Comparison of ENCODE assay signal across 1 cellular context in the genomic region with DNA sequence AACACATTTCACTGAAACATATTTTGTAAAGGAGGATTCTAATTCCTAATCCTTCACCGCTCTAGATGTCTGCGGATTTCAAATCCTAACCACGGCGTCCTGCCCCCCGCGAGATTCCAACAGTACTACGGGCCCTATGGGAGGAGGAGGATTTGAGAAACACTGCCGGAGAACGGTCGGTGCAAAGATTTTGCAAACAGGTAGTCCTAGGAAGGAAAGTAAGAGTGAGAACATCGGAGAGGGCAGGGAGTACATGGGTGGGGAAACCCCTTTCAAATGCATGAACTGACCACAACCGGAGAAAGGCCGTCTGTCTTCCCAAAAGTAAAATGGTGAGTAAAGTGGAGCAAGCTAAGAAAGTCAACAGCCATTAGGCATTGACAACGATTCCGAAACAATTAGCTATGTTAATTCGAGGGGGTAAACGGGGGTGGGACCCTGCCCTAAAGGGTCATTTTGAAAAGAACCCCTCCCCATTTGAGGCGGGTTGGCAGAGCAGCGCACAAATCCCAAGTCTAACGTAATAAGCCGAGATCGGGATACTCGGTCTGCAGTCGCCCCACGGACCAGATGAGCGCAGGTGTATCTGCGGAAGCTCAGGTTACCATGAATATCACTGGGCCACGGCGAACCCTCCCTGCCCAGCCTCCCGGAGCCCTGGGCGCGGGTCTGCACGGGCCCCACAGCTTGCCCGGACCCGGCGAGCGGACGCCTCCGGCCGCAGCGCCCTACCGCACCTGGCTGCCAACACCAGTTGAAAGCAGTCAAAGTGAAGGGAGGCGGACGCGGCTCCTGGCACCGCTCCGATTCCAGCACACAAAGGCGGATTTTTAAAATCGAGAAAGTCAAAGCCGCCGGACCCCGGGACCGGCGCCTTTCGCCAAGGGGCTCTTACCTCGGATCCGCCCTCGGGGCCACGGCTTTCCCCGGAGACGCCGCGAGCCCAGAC.
TF ChIP-seq lines count a peak whose summit lies in the region.

No MANE protein-coding gene starts in this region.

TF ChIP-seq in GM12878, 131 proteins besides CTCF, POLR2A, EP300 and RAD21 (continued from another document and continues in another):
- TF ChIP-seq, protein P1, sequence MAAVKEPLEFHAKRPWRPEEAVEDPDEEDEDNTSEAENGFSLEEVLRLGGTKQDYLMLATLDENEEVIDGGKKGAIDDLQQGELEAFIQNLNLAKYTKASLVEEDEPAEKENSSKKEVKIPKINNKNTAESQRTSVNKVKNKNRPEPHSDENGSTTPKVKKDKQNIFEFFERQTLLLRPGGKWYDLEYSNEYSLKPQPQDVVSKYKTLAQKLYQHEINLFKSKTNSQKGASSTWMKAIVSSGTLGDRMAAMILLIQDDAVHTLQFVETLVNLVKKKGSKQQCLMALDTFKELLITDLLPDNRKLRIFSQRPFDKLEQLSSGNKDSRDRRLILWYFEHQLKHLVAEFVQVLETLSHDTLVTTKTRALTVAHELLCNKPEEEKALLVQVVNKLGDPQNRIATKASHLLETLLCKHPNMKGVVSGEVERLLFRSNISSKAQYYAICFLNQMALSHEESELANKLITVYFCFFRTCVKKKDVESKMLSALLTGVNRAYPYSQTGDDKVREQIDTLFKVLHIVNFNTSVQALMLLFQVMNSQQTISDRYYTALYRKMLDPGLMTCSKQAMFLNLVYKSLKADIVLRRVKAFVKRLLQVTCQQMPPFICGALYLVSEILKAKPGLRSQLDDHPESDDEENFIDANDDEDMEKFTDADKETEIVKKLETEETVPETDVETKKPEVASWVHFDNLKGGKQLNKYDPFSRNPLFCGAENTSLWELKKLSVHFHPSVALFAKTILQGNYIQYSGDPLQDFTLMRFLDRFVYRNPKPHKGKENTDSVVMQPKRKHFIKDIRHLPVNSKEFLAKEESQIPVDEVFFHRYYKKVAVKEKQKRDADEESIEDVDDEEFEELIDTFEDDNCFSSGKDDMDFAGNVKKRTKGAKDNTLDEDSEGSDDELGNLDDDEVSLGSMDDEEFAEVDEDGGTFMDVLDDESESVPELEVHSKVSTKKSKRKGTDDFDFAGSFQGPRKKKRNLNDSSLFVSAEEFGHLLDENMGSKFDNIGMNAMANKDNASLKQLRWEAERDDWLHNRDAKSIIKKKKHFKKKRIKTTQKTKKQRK (IDR thresholded peaks at IDR 0.05; ENCODE audit: low read depth, low read length), result no peak
- no peak for TF ChIP-seq SP1 (IDR thresholded peaks at IDR 0.05; ENCODE audit: low read depth, low read length)
- no peak for TF ChIP-seq CHD1 (IDR thresholded peaks at IDR 0.05; ENCODE audit: low read depth, low read length)
- TF ChIP-seq SPI1 (IDR thresholded peaks at IDR 0.05; ENCODE audit: borderline replicate concordance, insufficient read depth, low read depth, low read length), result no peak
- TF ChIP-seq CEBPB (IDR thresholded peaks at IDR 0.05; ENCODE audit: borderline replicate concordance in 1 of 2, low read depth in 2 of 2, low read length in 2 of 2), result no peak
- TF ChIP-seq, protein P2, sequence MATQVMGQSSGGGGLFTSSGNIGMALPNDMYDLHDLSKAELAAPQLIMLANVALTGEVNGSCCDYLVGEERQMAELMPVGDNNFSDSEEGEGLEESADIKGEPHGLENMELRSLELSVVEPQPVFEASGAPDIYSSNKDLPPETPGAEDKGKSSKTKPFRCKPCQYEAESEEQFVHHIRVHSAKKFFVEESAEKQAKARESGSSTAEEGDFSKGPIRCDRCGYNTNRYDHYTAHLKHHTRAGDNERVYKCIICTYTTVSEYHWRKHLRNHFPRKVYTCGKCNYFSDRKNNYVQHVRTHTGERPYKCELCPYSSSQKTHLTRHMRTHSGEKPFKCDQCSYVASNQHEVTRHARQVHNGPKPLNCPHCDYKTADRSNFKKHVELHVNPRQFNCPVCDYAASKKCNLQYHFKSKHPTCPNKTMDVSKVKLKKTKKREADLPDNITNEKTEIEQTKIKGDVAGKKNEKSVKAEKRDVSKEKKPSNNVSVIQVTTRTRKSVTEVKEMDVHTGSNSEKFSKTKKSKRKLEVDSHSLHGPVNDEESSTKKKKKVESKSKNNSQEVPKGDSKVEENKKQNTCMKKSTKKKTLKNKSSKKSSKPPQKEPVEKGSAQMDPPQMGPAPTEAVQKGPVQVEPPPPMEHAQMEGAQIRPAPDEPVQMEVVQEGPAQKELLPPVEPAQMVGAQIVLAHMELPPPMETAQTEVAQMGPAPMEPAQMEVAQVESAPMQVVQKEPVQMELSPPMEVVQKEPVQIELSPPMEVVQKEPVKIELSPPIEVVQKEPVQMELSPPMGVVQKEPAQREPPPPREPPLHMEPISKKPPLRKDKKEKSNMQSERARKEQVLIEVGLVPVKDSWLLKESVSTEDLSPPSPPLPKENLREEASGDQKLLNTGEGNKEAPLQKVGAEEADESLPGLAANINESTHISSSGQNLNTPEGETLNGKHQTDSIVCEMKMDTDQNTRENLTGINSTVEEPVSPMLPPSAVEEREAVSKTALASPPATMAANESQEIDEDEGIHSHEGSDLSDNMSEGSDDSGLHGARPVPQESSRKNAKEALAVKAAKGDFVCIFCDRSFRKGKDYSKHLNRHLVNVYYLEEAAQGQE (IDR thresholded peaks at IDR 0.05; ENCODE audit: low read depth, low read length), result no peak
- TF ChIP-seq EZH2 (IDR thresholded peaks at IDR 0.05; ENCODE audit: borderline replicate concordance, control insufficient read depth, low read depth, low read length), result no peak
- TF ChIP-seq KAT2A (conservative IDR thresholded peaks at IDR 0.05; ENCODE audit: control insufficient read depth, low read depth, low read length), result no peak
- no peak for TF ChIP-seq POLR2AphosphoS2 (IDR thresholded peaks at IDR 0.05; ENCODE audit: low read depth, low read length)
- no peak for TF ChIP-seq ZSCAN29 (IDR thresholded peaks at IDR 0.05)
- peak; percentile 35 for TF ChIP-seq NBN (IDR thresholded peaks at IDR 0.05)
- TF ChIP-seq IKZF2 (IDR thresholded peaks at IDR 0.05), result peak; percentile 74; a peak in 3 of 4 replicates
- TF ChIP-seq, protein P3, sequence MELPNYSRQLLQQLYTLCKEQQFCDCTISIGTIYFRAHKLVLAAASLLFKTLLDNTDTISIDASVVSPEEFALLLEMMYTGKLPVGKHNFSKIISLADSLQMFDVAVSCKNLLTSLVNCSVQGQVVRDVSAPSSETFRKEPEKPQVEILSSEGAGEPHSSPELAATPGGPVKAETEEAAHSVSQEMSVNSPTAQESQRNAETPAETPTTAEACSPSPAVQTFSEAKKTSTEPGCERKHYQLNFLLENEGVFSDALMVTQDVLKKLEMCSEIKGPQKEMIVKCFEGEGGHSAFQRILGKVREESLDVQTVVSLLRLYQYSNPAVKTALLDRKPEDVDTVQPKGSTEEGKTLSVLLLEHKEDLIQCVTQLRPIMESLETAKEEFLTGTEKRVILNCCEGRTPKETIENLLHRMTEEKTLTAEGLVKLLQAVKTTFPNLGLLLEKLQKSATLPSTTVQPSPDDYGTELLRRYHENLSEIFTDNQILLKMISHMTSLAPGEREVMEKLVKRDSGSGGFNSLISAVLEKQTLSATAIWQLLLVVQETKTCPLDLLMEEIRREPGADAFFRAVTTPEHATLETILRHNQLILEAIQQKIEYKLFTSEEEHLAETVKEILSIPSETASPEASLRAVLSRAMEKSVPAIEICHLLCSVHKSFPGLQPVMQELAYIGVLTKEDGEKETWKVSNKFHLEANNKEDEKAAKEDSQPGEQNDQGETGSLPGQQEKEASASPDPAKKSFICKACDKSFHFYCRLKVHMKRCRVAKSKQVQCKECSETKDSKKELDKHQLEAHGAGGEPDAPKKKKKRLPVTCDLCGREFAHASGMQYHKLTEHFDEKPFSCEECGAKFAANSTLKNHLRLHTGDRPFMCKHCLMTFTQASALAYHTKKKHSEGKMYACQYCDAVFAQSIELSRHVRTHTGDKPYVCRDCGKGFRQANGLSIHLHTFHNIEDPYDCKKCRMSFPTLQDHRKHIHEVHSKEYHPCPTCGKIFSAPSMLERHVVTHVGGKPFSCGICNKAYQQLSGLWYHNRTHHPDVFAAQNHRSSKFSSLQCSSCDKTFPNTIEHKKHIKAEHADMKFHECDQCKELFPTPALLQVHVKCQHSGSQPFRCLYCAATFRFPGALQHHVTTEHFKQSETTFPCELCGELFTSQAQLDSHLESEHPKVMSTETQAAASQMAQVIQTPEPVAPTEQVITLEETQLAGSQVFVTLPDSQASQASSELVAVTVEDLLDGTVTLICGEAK (IDR thresholded peaks at IDR 0.05; ENCODE audit: borderline replicate concordance), result 0 out of 2 replicates have a peak, but pooled peaks have one; percentile 31
- peak; percentile 23; the same call in 1 of the 2 replicates for TF ChIP-seq IKZF1 (conservative IDR thresholded peaks at IDR 0.05)
- no peak for TF ChIP-seq TCF3 (IDR thresholded peaks at IDR 0.05; ENCODE audit: borderline replicate concordance, insufficient read depth, low read depth, low read length)
- 0 out of 2 replicates have a peak, but pooled peaks have one; percentile 9 for TF ChIP-seq ZNF217 (IDR thresholded peaks at IDR 0.05)
- TF ChIP-seq YBX1 (IDR thresholded peaks at IDR 0.05), result no peak
- no peak for TF ChIP-seq ETV6 (conservative IDR thresholded peaks at IDR 0.05 in 1 of 2, IDR thresholded peaks at IDR 0.05 in 1 of 2; ENCODE audit: borderline replicate concordance in 1 of 2, low read depth in 1 of 2)
- TF ChIP-seq, protein P4, sequence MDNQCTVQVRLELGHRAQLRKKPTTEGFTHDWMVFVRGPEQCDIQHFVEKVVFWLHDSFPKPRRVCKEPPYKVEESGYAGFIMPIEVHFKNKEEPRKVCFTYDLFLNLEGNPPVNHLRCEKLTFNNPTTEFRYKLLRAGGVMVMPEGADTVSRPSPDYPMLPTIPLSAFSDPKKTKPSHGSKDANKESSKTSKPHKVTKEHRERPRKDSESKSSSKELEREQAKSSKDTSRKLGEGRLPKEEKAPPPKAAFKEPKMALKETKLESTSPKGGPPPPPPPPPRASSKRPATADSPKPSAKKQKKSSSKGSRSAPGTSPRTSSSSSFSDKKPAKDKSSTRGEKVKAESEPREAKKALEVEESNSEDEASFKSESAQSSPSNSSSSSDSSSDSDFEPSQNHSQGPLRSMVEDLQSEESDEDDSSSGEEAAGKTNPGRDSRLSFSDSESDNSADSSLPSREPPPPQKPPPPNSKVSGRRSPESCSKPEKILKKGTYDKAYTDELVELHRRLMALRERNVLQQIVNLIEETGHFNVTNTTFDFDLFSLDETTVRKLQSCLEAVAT (IDR thresholded peaks at IDR 0.05), result peak; percentile 73; the same call in 1 of the 2 replicates
- TF ChIP-seq TAF1 (IDR thresholded peaks at IDR 0.05; ENCODE audit: borderline replicate concordance, low read depth, low read length), result no peak
- TF ChIP-seq TARDBP (IDR thresholded peaks at IDR 0.05; ENCODE audit: borderline replicate concordance), result no peak
- TF ChIP-seq ZBED1 (IDR thresholded peaks at IDR 0.05; ENCODE audit: borderline replicate concordance), result no peak
- peak; percentile 35 for TF ChIP-seq SMAD1 (IDR thresholded peaks at IDR 0.05; ENCODE audit: low read depth, partially characterized antibody)
- TF ChIP-seq MYC (IDR thresholded peaks at IDR 0.05; ENCODE audit: insufficient read depth, insufficient read length, insufficient replicate concordance, low read length, severe bottlenecking), result no peak
- peak; percentile 34; the same call in 1 of the 2 replicates for TF ChIP-seq MTA2 (IDR thresholded peaks at IDR 0.05; ENCODE audit: low read depth)
- no peak for TF ChIP-seq SUPT20H (IDR thresholded peaks at IDR 0.05; ENCODE audit: borderline replicate concordance, control insufficient read depth, low read depth, low read length)
- no peak for TF ChIP-seq HCFC1 (IDR thresholded peaks at IDR 0.05; ENCODE audit: low read length)
- 0 out of 3 replicates have a peak, but pooled peaks have one; percentile 12 for TF ChIP-seq POU2F2 (IDR thresholded peaks at IDR 0.05; ENCODE audit: borderline replicate concordance, low read depth, low read length)
- peak; percentile 55 for TF ChIP-seq RUNX3 (IDR thresholded peaks at IDR 0.05; ENCODE audit: low read length)
- TF ChIP-seq, protein P5, sequence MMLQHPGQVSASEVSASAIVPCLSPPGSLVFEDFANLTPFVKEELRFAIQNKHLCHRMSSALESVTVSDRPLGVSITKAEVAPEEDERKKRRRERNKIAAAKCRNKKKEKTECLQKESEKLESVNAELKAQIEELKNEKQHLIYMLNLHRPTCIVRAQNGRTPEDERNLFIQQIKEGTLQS (IDR thresholded peaks at IDR 0.05; ENCODE audit: borderline replicate concordance, extremely low read depth, low read depth, low read length), result no peak
- TF ChIP-seq, protein P6, sequence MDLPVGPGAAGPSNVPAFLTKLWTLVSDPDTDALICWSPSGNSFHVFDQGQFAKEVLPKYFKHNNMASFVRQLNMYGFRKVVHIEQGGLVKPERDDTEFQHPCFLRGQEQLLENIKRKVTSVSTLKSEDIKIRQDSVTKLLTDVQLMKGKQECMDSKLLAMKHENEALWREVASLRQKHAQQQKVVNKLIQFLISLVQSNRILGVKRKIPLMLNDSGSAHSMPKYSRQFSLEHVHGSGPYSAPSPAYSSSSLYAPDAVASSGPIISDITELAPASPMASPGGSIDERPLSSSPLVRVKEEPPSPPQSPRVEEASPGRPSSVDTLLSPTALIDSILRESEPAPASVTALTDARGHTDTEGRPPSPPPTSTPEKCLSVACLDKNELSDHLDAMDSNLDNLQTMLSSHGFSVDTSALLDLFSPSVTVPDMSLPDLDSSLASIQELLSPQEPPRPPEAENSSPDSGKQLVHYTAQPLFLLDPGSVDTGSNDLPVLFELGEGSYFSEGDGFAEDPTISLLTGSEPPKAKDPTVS (IDR thresholded peaks at IDR 0.05; ENCODE audit: low read depth, low read length), result no peak
- TF ChIP-seq HDGF (IDR thresholded peaks at IDR 0.05), result 0 out of 2 replicates have a peak, but pooled peaks have one; percentile 29
- TF ChIP-seq BMI1 (IDR thresholded peaks at IDR 0.05; ENCODE audit: borderline replicate concordance), result no peak
- TF ChIP-seq SMARCA5 (IDR thresholded peaks at IDR 0.05), result 0 out of 2 replicates have a peak, but pooled peaks have one; percentile 15
- TF ChIP-seq, protein P7, sequence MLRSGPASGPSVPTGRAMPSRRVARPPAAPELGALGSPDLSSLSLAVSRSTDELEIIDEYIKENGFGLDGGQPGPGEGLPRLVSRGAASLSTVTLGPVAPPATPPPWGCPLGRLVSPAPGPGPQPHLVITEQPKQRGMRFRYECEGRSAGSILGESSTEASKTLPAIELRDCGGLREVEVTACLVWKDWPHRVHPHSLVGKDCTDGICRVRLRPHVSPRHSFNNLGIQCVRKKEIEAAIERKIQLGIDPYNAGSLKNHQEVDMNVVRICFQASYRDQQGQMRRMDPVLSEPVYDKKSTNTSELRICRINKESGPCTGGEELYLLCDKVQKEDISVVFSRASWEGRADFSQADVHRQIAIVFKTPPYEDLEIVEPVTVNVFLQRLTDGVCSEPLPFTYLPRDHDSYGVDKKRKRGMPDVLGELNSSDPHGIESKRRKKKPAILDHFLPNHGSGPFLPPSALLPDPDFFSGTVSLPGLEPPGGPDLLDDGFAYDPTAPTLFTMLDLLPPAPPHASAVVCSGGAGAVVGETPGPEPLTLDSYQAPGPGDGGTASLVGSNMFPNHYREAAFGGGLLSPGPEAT (IDR thresholded peaks at IDR 0.05; ENCODE audit: low read depth), result peak; percentile 62
- no peak for TF ChIP-seq NFXL1 (IDR thresholded peaks at IDR 0.05; ENCODE audit: borderline replicate concordance)
